16 cellular contexts compared by ENCODE assay signal in genomic region chr13:23572836-23573235, GRCh38. TPM values are rescaled to one million over a fixed set of nuclear protein-coding genes. Genes with fewer than 3 reads are reported as not detected.
DNase-seq lines count a peak whose midpoint lies in the region; ATAC-seq and TF ChIP-seq lines count a peak whose summit lies in the region.
"Had no signal": no experiment of that assay in that cellular context is flagged by ENCODE, and none has a peak within 500 bp of the region (broad histone marks: within the 10 kb centered on the region; RNA-seq: fewer than 3 reads in every experiment).

No MANE protein-coding gene starts in this region.

- no peak overlapping the region for H2AFZ ChIP-seq in fibroblast of lung (ENCODE audit: low read length)
- H2AFZ ChIP-seq in osteoblast (ENCODE audit: low read length), result no peak overlapping the region

- H3K27me3 ChIP-seq in GM06990 (replicated peaks; ENCODE audit: control insufficient read depth, insufficient read depth, low read length) (no peaks in the 10 kb centered on the region), HUES6 (ENCODE audit: control insufficient read depth, insufficient read depth, low read length) (peaks cover 10% of the 10 kb centered on the region), fibroblast of lung (ENCODE audit: control insufficient read depth, insufficient read depth, low read length) (no peaks in the 10 kb centered on the region), osteoblast (ENCODE audit: insufficient read depth, low read length) (peaks cover 4% of the 10 kb centered on the region)
- H3K27me3 ChIP-seq: BLaER1 had no signal

- H3K4me1 ChIP-seq in HUES6 (ENCODE audit: control insufficient read depth, insufficient read depth, low read length) (peaks cover 18% of the 10 kb centered on the region), fibroblast of lung (ENCODE audit: control insufficient read depth, extremely low read depth, insufficient read depth, low read length) (peaks cover 9% of the 10 kb centered on the region), osteoblast (ENCODE audit: insufficient read depth, low read length) (peaks cover 3% of the 10 kb centered on the region)
- H3K4me1 ChIP-seq: BLaER1 had no signal

- peaks cover 7% of the 10 kb centered on the region for H3K79me2 ChIP-seq in fibroblast of lung (ENCODE audit: control insufficient read depth, insufficient read depth, low read length)
- H3K79me2 ChIP-seq in osteoblast (ENCODE audit: insufficient read depth, low read length), result no peaks in the 10 kb centered on the region

- H3K4me2 ChIP-seq in fibroblast of lung (ENCODE audit: extremely low read depth, insufficient read depth, low read length) (peak overlapping the region; percentile 68), osteoblast (ENCODE audit: insufficient read depth, low read length) (peak overlapping the region; percentile 48)
- H3K4me2 ChIP-seq: BLaER1 had no signal

- H3K9me3 ChIP-seq in HUES6 (ENCODE audit: control insufficient read depth, insufficient read depth, low read depth, low read length), result no peaks in the 10 kb centered on the region
- H3K9me3 ChIP-seq in fibroblast of lung (ENCODE audit: control insufficient read depth, insufficient read depth, low read depth, low read length), result no peaks in the 10 kb centered on the region
- H3K9me3 ChIP-seq in osteoblast (ENCODE audit: low read depth, low read length), result no peaks in the 10 kb centered on the region
- H3K9me3 ChIP-seq: BLaER1 had no signal

- H3K36me3 ChIP-seq in GM06990 (ENCODE audit: control insufficient read depth, insufficient read depth, low read length) (no peaks in the 10 kb centered on the region), HUES6 (ENCODE audit: control insufficient read depth, insufficient read depth, low read length) (no peaks in the 10 kb centered on the region), fibroblast of lung (ENCODE audit: control insufficient read depth, insufficient read depth, low read length) (no peaks in the 10 kb centered on the region), osteoblast (ENCODE audit: insufficient read depth, low read length) (no peaks in the 10 kb centered on the region)
- H3K36me3 ChIP-seq: BLaER1 had no signal

- ATAC-seq in HG03378 (IDR thresholded peaks at IDR 0.05; ENCODE audit: unreplicated experiment), result no peak
- no peak for ATAC-seq in HG03196 (IDR thresholded peaks at IDR 0.05; ENCODE audit: unreplicated experiment)
- ATAC-seq: activated CD4-positive, alpha-beta T cell treated with anti-CD3 and anti-CD28 coated beads for 36 hours; natural killer cell treated with Interleukin-12 subunit alpha and Interleukin-12 subunit beta and Interleukin-15 and Interleukin-18, amount 100 ng/mL, for 72 hours had no signal

- TF ChIP-seq CTCF in GM06990 (IDR thresholded peaks at IDR 0.05; ENCODE audit: insufficient read depth, low read length, poor library complexity, severe bottlenecking), result no peak
- no peak for TF ChIP-seq CTCF in fibroblast of lung (conservative IDR thresholded peaks at IDR 0.05 in 1 of 2, IDR thresholded peaks at IDR 0.05 in 1 of 2; ENCODE audit: low read depth in 1 of 2, low read length in 2 of 2)
- no peak for TF ChIP-seq CTCF in osteoblast (IDR thresholded peaks at IDR 0.05; ENCODE audit: extremely low read depth, low read depth, low read length)

- peak overlapping the region; percentile 57 for H3K4me3 ChIP-seq in GM06990 (replicated peaks; ENCODE audit: low read depth, low read length)
- H3K4me3 ChIP-seq in HUES6 (ENCODE audit: low read depth, low read length), result peak overlapping the region; percentile 50; the same call in 1 of the 2 replicates
- peak overlapping the region; percentile 49 to 75 (median 63) for H3K4me3 ChIP-seq in fibroblast of lung (replicated peaks in 1 of 4; ENCODE audit: control extremely low read depth in 1 of 4, insufficient read depth in 1 of 4, low read depth in 3 of 4, low read length in 4 of 4)
- H3K4me3 ChIP-seq in osteoblast (ENCODE audit: insufficient read depth, low read length), result peak overlapping the region; percentile 59
- H3K4me3 ChIP-seq: BLaER1 had no signal

- H4K20me1 ChIP-seq in fibroblast of lung (ENCODE audit: control insufficient read depth, extremely low read depth, insufficient read depth, low read length) (no peaks in the 10 kb centered on the region), osteoblast (ENCODE audit: insufficient read depth, low read length) (no peaks in the 10 kb centered on the region)
- H4K20me1 ChIP-seq: BLaER1 had no signal

- H3K27ac ChIP-seq in HUES6 (ENCODE audit: low read depth, low read length) (no peak overlapping the region), fibroblast of lung (ENCODE audit: insufficient read depth, low read length) (no peak overlapping the region), osteoblast (ENCODE audit: low read depth, low read length) (no peak overlapping the region)
- H3K27ac ChIP-seq: BLaER1 had no signal

- H3K9ac ChIP-seq in HUES6 (ENCODE audit: low read length) (no peak overlapping the region), fibroblast of lung (ENCODE audit: insufficient read depth, low read length) (no peak overlapping the region)
- H3K9ac ChIP-seq: BLaER1 had no signal

- DNase-seq in GM06990 (ENCODE audit: extremely low read depth, insufficient read length), result no peak
- no peak for DNase-seq in fibroblast of lung (ENCODE audit: low read depth in 2 of 2)
- DNase-seq in osteoblast (ENCODE audit: insufficient read length, low spot score, missing footprints), result no peak
- no peak for DNase-seq in NOMO-1 treated with dmso at 0.1 percent for 144 hours (lab: John Stamatoyannopoulos, UW; ENCODE audit: unreplicated experiment)
- DNase-seq: activated CD4-positive, alpha-beta T cell treated with anti-CD3 and anti-CD28 coated beads for 36 hours; activated naive CD8-positive, alpha-beta T cell treated with anti-CD3 and anti-CD28 coated beads for 36 hours; kidney; mesendoderm; NCI-H1930; NCI-H446; RPMI8226 had no signal

RNA-seq across cellular contexts. Expression of gene TNFRSF19, which starts 2.6 kb away (rescaled TPM):
- total RNA-seq in fibroblast of lung (214 and 330 TPM in 2 replicates), osteoblast (73.8 and 77.5 TPM in 2 replicates)
- polyA plus RNA-seq in fibroblast of lung, result 210 and 260 TPM in 2 replicates
- polyA plus RNA-seq in fibroblast of lung (2012), result 129 and 132 TPM in 2 replicates
- polyA minus RNA-seq in fibroblast of lung (ENCODE audit: low replicate concordance), result 159 and 193 TPM in 2 replicates
- total RNA-seq: activated CD4-positive, alpha-beta T cell treated with anti-CD3 and anti-CD28 coated beads for 36 hours had no signal
